In the genomic region with DNA sequence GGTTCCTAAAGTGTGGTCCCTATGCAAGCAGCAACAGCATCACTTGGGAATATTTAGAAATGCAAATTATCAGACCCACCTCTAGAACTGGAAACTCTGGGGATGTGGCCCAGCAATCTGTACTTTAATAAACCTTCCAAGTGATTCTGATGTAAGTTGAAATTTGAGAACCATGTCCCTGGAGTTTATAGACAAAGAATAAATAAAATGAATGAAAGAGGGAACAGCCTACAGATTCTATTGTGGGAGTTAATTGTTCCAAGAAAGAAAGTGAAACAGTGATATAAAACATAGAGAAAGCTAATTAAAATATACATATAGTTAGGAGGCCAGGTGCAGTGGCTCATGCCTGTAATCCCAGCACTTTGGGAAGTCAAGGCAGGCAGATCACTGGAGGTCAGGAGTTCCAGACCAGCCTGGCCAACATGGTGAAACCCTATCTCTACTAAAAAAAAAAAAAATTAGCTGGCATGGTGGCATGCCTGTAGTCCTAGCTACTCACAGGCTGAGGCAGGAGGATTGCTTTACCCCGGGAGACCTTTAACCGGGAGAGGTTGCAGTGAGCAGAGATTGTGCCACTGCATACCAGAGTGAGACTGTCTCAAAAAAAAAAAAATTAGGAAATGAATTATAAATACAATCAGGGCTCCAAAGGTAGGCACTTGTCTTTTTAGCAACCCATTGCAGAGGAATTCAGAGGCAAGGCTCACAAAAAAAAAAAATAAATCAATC, we compare ENCODE assay signal across 22 cellular contexts.
DNase-seq lines count a peak whose midpoint lies in the region; ATAC-seq and TF ChIP-seq lines count a peak whose summit lies in the region.
"Had no signal": no experiment of that assay in that cellular context is flagged by ENCODE, and none has a peak within 500 bp of the region (broad histone marks: within the 10 kb centered on the region; RNA-seq: fewer than 3 reads in every experiment).

No MANE protein-coding gene starts in this region.

- no peaks in the 10 kb centered on the region for H3K36me3 ChIP-seq in PC-3 (ENCODE audit: low read depth, low read length)
- H3K36me3 ChIP-seq: Peyer's patch had no signal

- no peaks in the 10 kb centered on the region for H4K20me1 ChIP-seq in PC-3 (ENCODE audit: low read length)

- H3K4me3 ChIP-seq in LNCaP clone FGC (ENCODE audit: low read depth, low read length) (no peak overlapping the region), PC-3 (ENCODE audit: low read length) (no peak overlapping the region)
- H3K4me3 ChIP-seq: Peyer's patch had no signal

- ATAC-seq in PC-3 (peak; percentile 73), sciatic nerve (peak; percentile 30)
- ATAC-seq: SK-N-SH treated with all-trans-retinoic acid at 6 μM for 48 hours had no signal

- H3K4me2 ChIP-seq in PC-3 (ENCODE audit: low read length), result no peak overlapping the region

- POLR2A ChIA-PET in PC-3 (lab: Charles Lee; ENCODE audit: unreplicated experiment), result no interaction called here

- BruUV-seq in PC-3 (replicated peaks; lab: Mats Ljungman, UMichigan), result no TSS peak

- no peak overlapping the region for H3K9ac ChIP-seq in PC-3 (ENCODE audit: low read length)

- no peaks in the 10 kb centered on the region for H3K9me2 ChIP-seq in PC-3 (replicated peaks; ENCODE audit: low read length)

- no peak overlapping the region for H3K27ac ChIP-seq in PC-3 (ENCODE audit: low read length)
- H3K27ac ChIP-seq: Peyer's patch had no signal

- peak; percentile 25 for DNase-seq in NCI-H1105 treated with DMSO at 0.1 percent for 48 hours (lab: John Stamatoyannopoulos, UW)
- DNase-seq in NCI-H1105 (lab: John Stamatoyannopoulos, UW), result no peak
- DNase-seq in LNCaP clone FGC (ENCODE audit: low read depth), result peak; percentile 45
- no peak for DNase-seq in PC-3
- DNase-seq in sciatic nerve (ENCODE audit: low spot score), result no peak
- DNase-seq in NCI-H510A (lab: John Stamatoyannopoulos, UW), result no peak
- no peak for DNase-seq in stimulated activated CD4-positive, alpha-beta T cell treated with anti-CD3 and anti-CD28 coated beads, Interleukin-15, amount 100 ng/mL, for 24 hours
- DNase-seq: 8988T; AML-193; C1 segment of cervical spinal cord; Calu3; CD8-positive, alpha-beta memory T cell; DMS53; GDM1; H7; Karpas-422; NCI-H1694; NCI-H2081; NCI-H446 treated with DMSO at 0.1 percent for 48 hours; NCI-H774; Peyer's patch had no signal

- no peaks in the 10 kb centered on the region for H3K79me2 ChIP-seq in PC-3 (ENCODE audit: low read length)

- intact Hi-C loops in PC-3 (cut with micrococcal nuclease) (no loop called here), sciatic nerve (cut with DNase I) (no loop called here)

- CTCF ChIA-PET in PC-3 (lab: Charles Lee), result no interaction called here

- no peaks in the 10 kb centered on the region for H3K9me3 ChIP-seq in PC-3 (ENCODE audit: low read length)
- H3K9me3 ChIP-seq: Peyer's patch had no signal

- no peaks in the 10 kb centered on the region for H3K27me3 ChIP-seq in PC-3 (ENCODE audit: low read length)
- H3K27me3 ChIP-seq: Peyer's patch had no signal

- H2AFZ ChIP-seq in PC-3 (ENCODE audit: low read length), result no peak overlapping the region

- TF ChIP-seq CTCF in LNCaP clone FGC (IDR thresholded peaks at IDR 0.05; ENCODE audit: control insufficient read depth, extremely low read depth, insufficient read depth), result no peak
- no peak for TF ChIP-seq CTCF in PC-3 (conservative IDR thresholded peaks at IDR 0.05; ENCODE audit: low read depth, low read length)

- peaks cover 2% of the 10 kb centered on the region for H3K4me1 ChIP-seq in PC-3 (ENCODE audit: insufficient read depth, low read length)
- H3K4me1 ChIP-seq: Peyer's patch had no signal

- H3F3A ChIP-seq in PC-3 (ENCODE audit: low read length, unreplicated experiment), result no peaks in the 10 kb centered on the region

Comparison
In these comparisons a context has a peak if more than half of its experiments do, and no peak if none do; other contexts are left out.
1. DNase-seq: peak in NCI-H1105 treated with DMSO at 0.1 percent for 48 hours (single experiment) and LNCaP clone FGC (single experiment); none in NCI-H1105 (single experiment), PC-3 (single experiment), sciatic nerve (single experiment), NCI-H510A (single experiment) and stimulated activated CD4-positive, alpha-beta T cell treated with anti-CD3 and anti-CD28 coated beads, Interleukin-15, amount 100 ng/mL, for 24 hours (single experiment).